In the genomic region with DNA sequence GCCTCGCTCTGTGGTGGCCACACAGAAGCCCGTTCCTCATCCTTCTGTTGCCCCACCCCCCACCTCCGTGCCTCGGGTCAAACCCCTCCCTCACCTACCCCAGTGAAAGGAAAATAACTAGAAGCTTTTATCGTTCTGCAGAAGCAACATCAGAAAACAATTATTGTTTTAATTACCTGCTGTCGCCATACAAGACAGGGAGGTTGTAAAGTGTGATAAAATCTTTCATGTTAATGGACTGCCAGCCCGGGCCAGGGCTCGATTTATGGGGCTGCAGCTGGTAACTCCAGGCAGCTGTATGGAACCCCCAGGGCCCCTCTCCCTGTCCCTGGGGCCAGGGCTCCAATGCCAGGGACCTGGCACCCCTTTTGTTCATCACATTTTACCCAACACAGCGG, we compare ENCODE assay signal across 13 cellular contexts. TPM values are rescaled to one million over a fixed set of nuclear protein-coding genes. Genes with fewer than 3 reads are reported as not detected.
"Had no signal": no experiment of that assay in that cellular context is flagged by ENCODE, and none has a peak within 500 bp of the region (broad histone marks: within the 10 kb centered on the region; RNA-seq: fewer than 3 reads in every experiment).

No MANE protein-coding gene starts in this region.

- ATAC-seq: left colon; naive thymus-derived CD8-positive, alpha-beta T cell; right cardiac atrium had no signal

- H3K27me3 ChIP-seq: hepatocyte had no signal

- H3K4me3 ChIP-seq: dorsolateral prefrontal cortex, hepatocyte, smooth muscle cell had no signal

- H3K4me2 ChIP-seq: hepatocyte, smooth muscle cell had no signal

- DNase-seq: cortex of kidney; dorsolateral prefrontal cortex; effector CD8-positive, alpha-beta T cell; foreskin melanocyte; head of caudate nucleus; left colon; mammary epithelial cell; naive thymus-derived CD8-positive, alpha-beta T cell; stimulated activated CD4-positive, alpha-beta T cell treated with anti-CD3 and anti-CD28 coated beads, Interleukin-2, amount 100 ng/mL, for 48 hours; stimulated activated naive CD4-positive, alpha-beta T cell treated with Interleukin-2 at 50 U/mL for 16 hours had no signal

- H3K27ac ChIP-seq: hepatocyte had no signal

- H2AFZ ChIP-seq: hepatocyte had no signal

RNA-seq across cellular contexts. Expression of gene UNC5A, which starts 20.7 kb away (rescaled TPM):
- polyA plus RNA-seq: naive thymus-derived CD8-positive, alpha-beta T cell; smooth muscle cell had no signal
